Comparison of ENCODE assay signal across 35 cellular contexts in genomic region chr14:51759950-51760349, GRCh38.
DNase-seq lines count a peak whose midpoint lies in the region; ATAC-seq and TF ChIP-seq lines count a peak whose summit lies in the region.
"Had no signal": no experiment of that assay in that cellular context is flagged by ENCODE, and none has a peak within 500 bp of the region (broad histone marks: within the 10 kb centered on the region; RNA-seq: fewer than 3 reads in every experiment).

No MANE protein-coding gene starts in this region.

- BruUV-seq in IMR-90 (replicated peaks; lab: Mats Ljungman, UMichigan), result no TSS peak

- no peak overlapping the region for H3K4me3 Mint-ChIP-seq in activated naive CD8-positive, alpha-beta T cell
- no peak overlapping the region for H3K4me3 Mint-ChIP-seq in activated naive CD8-positive, alpha-beta T cell treated with anti-CD3 and anti-CD28 coated beads, Interleukin-2, amount 50 U/mL, for 24 hours
- H3K4me3 Mint-ChIP-seq in stimulated activated naive CD8-positive, alpha-beta T cell treated with anti-CD3 and anti-CD28 coated beads, Interleukin-15, amount 100 ng/mL, for 72 hours, result no peak overlapping the region
- H3K4me3 Mint-ChIP-seq: B cell; CD14-positive monocyte; CD4-positive, alpha-beta memory T cell; CD4-positive, alpha-beta T cell; CD4-positive, CD25-positive, alpha-beta regulatory T cell; CD8-positive, alpha-beta memory T cell; CD8-positive, alpha-beta T cell had no signal

- H3K27me3 ChIP-seq in IMR-90 (ENCODE audit: control insufficient read depth, insufficient read depth, low read length) (peaks cover 3% of the 10 kb centered on the region), neuronal stem cell (ENCODE audit: control insufficient read depth in 3 of 3, insufficient read depth in 3 of 3, low read depth in 1 of 3, low read length in 3 of 3) (no peaks in the 10 kb centered on the region), upper lobe of right lung (no peaks in the 10 kb centered on the region), WERI-Rb-1 (ENCODE audit: insufficient read depth, low read depth, severe bottlenecking) (no peaks in the 10 kb centered on the region)
- H3K27me3 ChIP-seq: BE2C, BLaER1 had no signal

- H2BK120ac ChIP-seq in IMR-90 (ENCODE audit: low read depth, low read length), result no peak overlapping the region
- no peak overlapping the region for H2BK120ac ChIP-seq in neuronal stem cell (ENCODE audit: low read depth, low read length)

- in situ Hi-C loops in IMR-90 (cut with MboI; ENCODE audit: low sequenced_read_pairs), result no loop called here

- H3K14ac ChIP-seq in IMR-90 (replicated peaks; ENCODE audit: low read depth, low read length) (no peak overlapping the region), neuronal stem cell (ENCODE audit: low read length) (peak overlapping the region; percentile 71)

- peaks cover 8% of the 10 kb centered on the region for H3K27me3 Mint-ChIP-seq in activated naive CD8-positive, alpha-beta T cell
- H3K27me3 Mint-ChIP-seq in activated naive CD8-positive, alpha-beta T cell treated with anti-CD3 and anti-CD28 coated beads, Interleukin-2, amount 50 U/mL, for 24 hours, result peaks cover 16% of the 10 kb centered on the region
- H3K27me3 Mint-ChIP-seq in stimulated activated naive CD8-positive, alpha-beta T cell treated with anti-CD3 and anti-CD28 coated beads, Interleukin-15, amount 100 ng/mL, for 72 hours, result peaks cover 25% of the 10 kb centered on the region
- H3K27me3 Mint-ChIP-seq: CD4-positive, CD25-positive, alpha-beta regulatory T cell had no signal

- no peaks in the 10 kb centered on the region for H3K79me1 ChIP-seq in IMR-90 (ENCODE audit: low read depth in 1 of 2, low read length in 2 of 2)
- no peaks in the 10 kb centered on the region for H3K79me1 ChIP-seq in neuronal stem cell (ENCODE audit: low read depth, low read length)

- no peak overlapping the region for H2BK15ac ChIP-seq in IMR-90 (ENCODE audit: low read depth, low read length)
- H2BK15ac ChIP-seq in neuronal stem cell (ENCODE audit: low read length), result no peak overlapping the region

- peak overlapping the region; percentile 13 for H2AK9ac ChIP-seq in IMR-90 (replicated peaks; ENCODE audit: low read depth, low read length, poor library complexity)

- H3K36me3 ChIP-seq in IMR-90 (ENCODE audit: control insufficient read depth, insufficient read depth, low read length), result no peaks in the 10 kb centered on the region
- H3K36me3 ChIP-seq in neuronal stem cell (replicated peaks in 1 of 2; ENCODE audit: control insufficient read depth in 2 of 2, insufficient read depth in 2 of 2, low read length in 2 of 2), result no peaks in the 10 kb centered on the region
- H3K36me3 ChIP-seq in upper lobe of right lung, result no peaks in the 10 kb centered on the region
- no peaks in the 10 kb centered on the region for H3K36me3 ChIP-seq in WERI-Rb-1
- H3K36me3 ChIP-seq: BE2C; BLaER1; BLaER1 treated with 17β-estradiol and CSF1 and Interleukin-3, amounts not matched to agents 10 nM and 100 nM had no signal

- no peak overlapping the region for H2BK5ac ChIP-seq in IMR-90 (ENCODE audit: low read depth, low read length, poor library complexity, severe bottlenecking)
- H2BK5ac ChIP-seq in neuronal stem cell (ENCODE audit: low read length), result no peak overlapping the region

- CTCF ChIA-PET in IMR-90 (lab: Yijun Ruan, JAX), result no interaction called here

- no peak overlapping the region for H2AK5ac ChIP-seq in IMR-90 (ENCODE audit: low read depth, low read length)
- no peak overlapping the region for H2AK5ac ChIP-seq in neuronal stem cell (ENCODE audit: low read depth, low read length)

- H4K8ac ChIP-seq in IMR-90 (ENCODE audit: low read depth in 2 of 2, low read length in 2 of 2) (no peak overlapping the region), neuronal stem cell (ENCODE audit: low read depth, low read length) (no peak overlapping the region)

- H2BK20ac ChIP-seq in IMR-90 (ENCODE audit: low read depth, low read length), result no peak overlapping the region

- H3K4me3 ChIP-seq in IMR-90 (ENCODE audit: insufficient read depth, low read depth, low read length) (no peak overlapping the region), neuronal stem cell (ENCODE audit: low read length in 2 of 2) (no peak overlapping the region), upper lobe of right lung (no peak overlapping the region), WERI-Rb-1 (ENCODE audit: low read depth, low read length) (no peak overlapping the region)
- H3K4me3 ChIP-seq: A549; BLaER1; BLaER1 treated with 17β-estradiol and CSF1 and Interleukin-3, amounts not matched to agents 10 nM and 100 nM had no signal

- H4K91ac ChIP-seq in IMR-90 (ENCODE audit: insufficient read depth, low read depth, low read length) (no peak overlapping the region), neuronal stem cell (ENCODE audit: low read depth, low read length, poor library complexity) (no peak overlapping the region)

- H3K56ac ChIP-seq in IMR-90 (ENCODE audit: extremely low read depth, insufficient read depth, low read length), result no peak overlapping the region

- H3K9ac ChIP-seq in IMR-90 (ENCODE audit: low read depth, low read length) (no peak overlapping the region), neuronal stem cell (ENCODE audit: low read depth, low read length, poor library complexity) (no peak overlapping the region)
- H3K9ac ChIP-seq: BLaER1; BLaER1 treated with 17β-estradiol and CSF1 and Interleukin-3, amounts not matched to agents 10 nM and 100 nM had no signal

- WGBS in IMR-90 (ENCODE audit: extremely low coverage in 2 of 2, insufficient read length in 1 of 2), 2 experiments, result no CpG with 5 or more reads among the region's 18 CpGs
- WGBS in neuronal stem cell (ENCODE audit: extremely low coverage in 2 of 2, insufficient read length in 2 of 2, insufficient replicate concordance in 1 of 2), 2 donors, result no CpG with 5 or more reads among the region's 18 CpGs

- H2BK12ac ChIP-seq in neuronal stem cell (ENCODE audit: low read length), result no peak overlapping the region

- no peaks in the 10 kb centered on the region for H3K4me1 ChIP-seq in IMR-90 (ENCODE audit: control insufficient read depth, insufficient read depth, low read length)
- no peaks in the 10 kb centered on the region for H3K4me1 ChIP-seq in neuronal stem cell (ENCODE audit: control insufficient read depth in 2 of 2, insufficient read depth in 1 of 2, low read depth in 1 of 2, low read length in 2 of 2)
- H3K4me1 ChIP-seq in upper lobe of right lung, result no peaks in the 10 kb centered on the region
- H3K4me1 ChIP-seq: A549; BE2C; BLaER1; BLaER1 treated with 17β-estradiol and CSF1 and Interleukin-3, amounts not matched to agents 10 nM and 100 nM; Caco-2 had no signal

- no peak overlapping the region for H3K27ac ChIP-seq in IMR-90 (ENCODE audit: insufficient read depth, low read length)
- H3K27ac ChIP-seq in neuronal stem cell (replicated peaks; ENCODE audit: low read length), result no peak overlapping the region
- no peak overlapping the region for H3K27ac ChIP-seq in upper lobe of right lung
- no peak overlapping the region for H3K27ac ChIP-seq in WERI-Rb-1
- H3K27ac ChIP-seq: 22Rv1; A549; BLaER1; BLaER1 treated with 17β-estradiol and CSF1 and Interleukin-3, amounts not matched to agents 10 nM and 100 nM; C4-2B had no signal

- no peaks in the 10 kb centered on the region for H3K9me1 ChIP-seq in IMR-90 (ENCODE audit: insufficient read depth, low read length)

- no peaks in the 10 kb centered on the region for H4K20me1 ChIP-seq in IMR-90 (ENCODE audit: insufficient read depth, low read length)
- H4K20me1 ChIP-seq: BLaER1; BLaER1 treated with 17β-estradiol and CSF1 and Interleukin-3, amounts not matched to agents 10 nM and 100 nM had no signal

- intact Hi-C loops in IMR-90 (cut with micrococcal nuclease), result no loop called here
- intact Hi-C loops in upper lobe of right lung (cut with DNase I), result no loop called here

- no peak overlapping the region for H3K23ac ChIP-seq in IMR-90 (ENCODE audit: low read depth, low read length)
- no peak overlapping the region for H3K23ac ChIP-seq in neuronal stem cell (ENCODE audit: low read depth, low read length, poor library complexity)

- H3K4me2 ChIP-seq in IMR-90 (ENCODE audit: low read depth, low read length), result no peak overlapping the region
- no peak overlapping the region for H3K4me2 ChIP-seq in neuronal stem cell (ENCODE audit: insufficient read depth, low read length, poor library complexity, severe bottlenecking)
- H3K4me2 ChIP-seq: A549; BLaER1; BLaER1 treated with 17β-estradiol and CSF1 and Interleukin-3, amounts not matched to agents 10 nM and 100 nM had no signal

- TF ChIP-seq RAD21 in IMR-90 (IDR thresholded peaks at IDR 0.05; ENCODE audit: low read length), result no peak

- no peak overlapping the region for H4K5ac ChIP-seq in IMR-90 (ENCODE audit: low read depth, low read length)

- H3K4me1 Mint-ChIP-seq in activated naive CD8-positive, alpha-beta T cell (ENCODE audit: low read depth), result peaks cover 17% of the 10 kb centered on the region
- peaks cover 7% of the 10 kb centered on the region for H3K4me1 Mint-ChIP-seq in activated naive CD8-positive, alpha-beta T cell treated with anti-CD3 and anti-CD28 coated beads, Interleukin-2, amount 50 U/mL, for 24 hours
- peaks cover 8% of the 10 kb centered on the region for H3K4me1 Mint-ChIP-seq in stimulated activated naive CD8-positive, alpha-beta T cell treated with anti-CD3 and anti-CD28 coated beads, Interleukin-15, amount 100 ng/mL, for 72 hours
- H3K4me1 Mint-ChIP-seq: B cell, CD14-positive monocyte had no signal

- H3K18ac ChIP-seq in IMR-90 (ENCODE audit: low read depth, low read length) (no peak overlapping the region), neuronal stem cell (ENCODE audit: low read length) (peak overlapping the region; percentile 48)

- no peaks in the 10 kb centered on the region for H3K9me3 Mint-ChIP-seq in activated naive CD8-positive, alpha-beta T cell (ENCODE audit: low read depth)
- no peaks in the 10 kb centered on the region for H3K9me3 Mint-ChIP-seq in activated naive CD8-positive, alpha-beta T cell treated with anti-CD3 and anti-CD28 coated beads, Interleukin-2, amount 50 U/mL, for 24 hours
- H3K9me3 Mint-ChIP-seq in stimulated activated naive CD8-positive, alpha-beta T cell treated with anti-CD3 and anti-CD28 coated beads, Interleukin-15, amount 100 ng/mL, for 72 hours, result no peaks in the 10 kb centered on the region
- H3K9me3 Mint-ChIP-seq: CD4-positive, alpha-beta memory T cell; CD4-positive, alpha-beta T cell; CD4-positive, CD25-positive, alpha-beta regulatory T cell; CD8-positive, alpha-beta memory T cell; CD8-positive, alpha-beta T cell had no signal

- no peak for ATAC-seq in activated naive CD8-positive, alpha-beta T cell treated with anti-CD3 and anti-CD28 coated beads, Interleukin-2, amount 50 U/mL, for 24 hours
- ATAC-seq in stimulated activated naive CD8-positive, alpha-beta T cell treated with anti-CD3 and anti-CD28 coated beads, Interleukin-15, amount 100 ng/mL, for 72 hours, result peak; percentile 48
- ATAC-seq in stimulated activated naive CD8-positive, alpha-beta T cell treated with anti-CD3 and anti-CD28 coated beads, Interleukin-15, Interleukin-2, amounts not matched to agents 100 U/mL and 50 U/mL, for 24 hours, result no peak
- ATAC-seq in IMR-90 (ENCODE audit: low read depth) (no peak), upper lobe of right lung (no peak)
- ATAC-seq: A549; CD8-positive, alpha-beta T cell had no signal

- no peak for TF ChIP-seq CTCF in IMR-90 (conservative IDR thresholded peaks at IDR 0.05; ENCODE audit: low read depth, low read length)
- no peak for TF ChIP-seq CTCF in upper lobe of right lung (IDR thresholded peaks at IDR 0.05)
- no peak for TF ChIP-seq CTCF in WERI-Rb-1 (IDR thresholded peaks at IDR 0.05; ENCODE audit: low read depth, low read length)

- no peak for DNase-seq in activated naive CD8-positive, alpha-beta T cell treated with anti-CD3 and anti-CD28 coated beads, Interleukin-2, amount 50 U/mL, for 24 hours
- DNase-seq in stimulated activated naive CD8-positive, alpha-beta T cell treated with anti-CD3 and anti-CD28 coated beads, Interleukin-15, amount 100 ng/mL, for 72 hours, result no peak
- DNase-seq in stimulated activated naive CD8-positive, alpha-beta T cell treated with anti-CD3 and anti-CD28 coated beads, Interleukin-15, Interleukin-2, amounts not matched to agents 100 U/mL and 50 U/mL, for 24 hours, result no peak
- DNase-seq in IMR-90 (no peak), neuronal stem cell (ENCODE audit: low spot score) (no peak), upper lobe of right lung (no peak), WERI-Rb-1 (no peak)
- DNase-seq: 8988T; ACHN; AML-193; BE2C; C1 segment of cervical spinal cord; Caco-2; Calu3; CD4-positive, alpha-beta memory T cell; CD4-positive, alpha-beta T cell; CD4-positive, CD25-positive, alpha-beta regulatory T cell; CD8-positive, alpha-beta memory T cell; CD8-positive, alpha-beta T cell; COR-L47; DMS 273 treated with DMSO at 0.1 percent for 48 hours; DMS153; DMS53; DMS79; DMS79 treated with DMSO at 0.1 percent for 48 hours; DND-41; EL had no signal

- TF ChIP-seq POLR2A in IMR-90 (IDR thresholded peaks at IDR 0.05; ENCODE audit: low read depth, low read length), result no peak

- H3K36me3 Mint-ChIP-seq in activated naive CD8-positive, alpha-beta T cell, result peaks cover 2% of the 10 kb centered on the region
- no peaks in the 10 kb centered on the region for H3K36me3 Mint-ChIP-seq in activated naive CD8-positive, alpha-beta T cell treated with anti-CD3 and anti-CD28 coated beads, Interleukin-2, amount 50 U/mL, for 24 hours (ENCODE audit: low read depth)
- H3K36me3 Mint-ChIP-seq: CD14-positive monocyte; CD4-positive, alpha-beta memory T cell; CD4-positive, CD25-positive, alpha-beta regulatory T cell; CD8-positive, alpha-beta memory T cell; CD8-positive, alpha-beta T cell had no signal

- no peak overlapping the region for H2AFZ ChIP-seq in IMR-90 (replicated peaks; ENCODE audit: low read length, poor library complexity)
- no peak overlapping the region for H2AFZ ChIP-seq in neuronal stem cell (ENCODE audit: low read length)

- dilution Hi-C loops in IMR-90 (cut with HindIII; ENCODE audit: low sequenced_read_pairs, unreplicated experiment), result no loop called here

- H3K9me3 ChIP-seq in IMR-90 (ENCODE audit: control insufficient read depth, insufficient read depth, low read length), result no peaks in the 10 kb centered on the region
- H3K9me3 ChIP-seq in neuronal stem cell (replicated peaks in 1 of 2; ENCODE audit: control insufficient read depth in 2 of 2, insufficient read depth in 1 of 2, low read depth in 1 of 2, low read length in 2 of 2), result no peaks in the 10 kb centered on the region
- H3K9me3 ChIP-seq in upper lobe of right lung, result no peaks in the 10 kb centered on the region
- H3K9me3 ChIP-seq in WERI-Rb-1 (ENCODE audit: severe bottlenecking), result no peaks in the 10 kb centered on the region
- H3K9me3 ChIP-seq: A549, BE2C, Caco-2 had no signal

- H3K4ac ChIP-seq in IMR-90 (ENCODE audit: low read depth, low read length) (no peak overlapping the region), neuronal stem cell (ENCODE audit: low read length) (no peak overlapping the region)

- POLR2A ChIA-PET in IMR-90 (lab: Charles Lee; ENCODE audit: unreplicated experiment), result no interaction called here

- peak overlapping the region; percentile 3 for H3K27ac Mint-ChIP-seq in activated naive CD8-positive, alpha-beta T cell
- no peak overlapping the region for H3K27ac Mint-ChIP-seq in activated naive CD8-positive, alpha-beta T cell treated with anti-CD3 and anti-CD28 coated beads, Interleukin-2, amount 50 U/mL, for 24 hours
- H3K27ac Mint-ChIP-seq in stimulated activated naive CD8-positive, alpha-beta T cell treated with anti-CD3 and anti-CD28 coated beads, Interleukin-15, amount 100 ng/mL, for 72 hours, result no peak overlapping the region
- H3K27ac Mint-ChIP-seq: B cell; CD14-positive monocyte; CD4-positive, alpha-beta memory T cell; CD4-positive, alpha-beta T cell; CD4-positive, CD25-positive, alpha-beta regulatory T cell; CD8-positive, alpha-beta memory T cell; CD8-positive, alpha-beta T cell had no signal
